ENCODE assay signal across 8 cellular contexts in genomic region chr16:84820305-84820684, GRCh38. TPM values are rescaled to one million over a fixed set of nuclear protein-coding genes. Genes with fewer than 3 reads are reported as not detected.
DNase-seq lines count a peak whose midpoint lies in the region; ATAC-seq lines count a peak whose summit lies in the region.

No MANE protein-coding gene starts in this region.

- no peaks in the 10 kb centered on the region for H3K9me3 Mint-ChIP-seq in activated T-helper 17 cell treated with anti-CD3 and anti-CD28 coated beads, Interleukin-2, amount 50 U/mL, for 72 hours
- no peaks in the 10 kb centered on the region for H3K9me3 Mint-ChIP-seq in immature natural killer cell
- H3K9me3 Mint-ChIP-seq in stimulated activated memory B cell treated with anti-CD40 and anti-IgM and Interleukin-4, amounts not matched to agents 10 μg/mL and 1 μg/mL and 100 μg/mL, for 72 hours: peaks cover 2% of the 10 kb centered on the region

- H3K4me3 Mint-ChIP-seq in activated T-helper 17 cell treated with anti-CD3 and anti-CD28 coated beads, Interleukin-2, amount 50 U/mL, for 72 hours: peak overlapping the region; percentile 81
- H3K4me3 Mint-ChIP-seq in immature natural killer cell: peak overlapping the region; percentile 68 to 79 (median 77)
- H3K4me3 Mint-ChIP-seq in stimulated activated memory B cell treated with anti-CD40 and anti-IgM and Interleukin-4, amounts not matched to agents 10 μg/mL and 1 μg/mL and 100 μg/mL, for 72 hours: peak overlapping the region; percentile 6

- no peak for ATAC-seq in activated T-helper 17 cell treated with anti-CD3 and anti-CD28 coated beads, Interleukin-2, amount 50 U/mL, for 72 hours (replicated peaks)
- no peak for ATAC-seq in stimulated activated memory B cell treated with anti-CD40 and anti-IgM and Interleukin-4, amounts not matched to agents 10 μg/mL and 1 μg/mL and 100 μg/mL, for 72 hours
- no peak for ATAC-seq in HG02623 (IDR thresholded peaks at IDR 0.05; ENCODE audit: unreplicated experiment)

- H3K27ac Mint-ChIP-seq in activated T-helper 17 cell treated with anti-CD3 and anti-CD28 coated beads, Interleukin-2, amount 50 U/mL, for 72 hours: no peak overlapping the region
- peak overlapping the region in 1 of 6 donors; percentile 61 for H3K27ac Mint-ChIP-seq in immature natural killer cell
- H3K27ac Mint-ChIP-seq in stimulated activated memory B cell treated with anti-CD40 and anti-IgM and Interleukin-4, amounts not matched to agents 10 μg/mL and 1 μg/mL and 100 μg/mL, for 72 hours: no peak overlapping the region

- peaks cover 20% of the 10 kb centered on the region for H3K4me1 Mint-ChIP-seq in activated T-helper 17 cell treated with anti-CD3 and anti-CD28 coated beads, Interleukin-2, amount 50 U/mL, for 72 hours
- peaks cover 9 to 10% of the 10 kb centered on the region in 2 donors for H3K4me1 Mint-ChIP-seq in immature natural killer cell
- H3K4me1 Mint-ChIP-seq in stimulated activated memory B cell treated with anti-CD40 and anti-IgM and Interleukin-4, amounts not matched to agents 10 μg/mL and 1 μg/mL and 100 μg/mL, for 72 hours: peaks cover 12% of the 10 kb centered on the region

- H3K27me3 Mint-ChIP-seq in activated T-helper 17 cell treated with anti-CD3 and anti-CD28 coated beads, Interleukin-2, amount 50 U/mL, for 72 hours: peaks cover 10% of the 10 kb centered on the region
- H3K27me3 Mint-ChIP-seq in immature natural killer cell (ENCODE audit: low read depth in 3 of 3): peaks cover 1 to 23% (median 4%) of the 10 kb centered on the region in 3 donors
- peaks cover 82% of the 10 kb centered on the region for H3K27me3 Mint-ChIP-seq in stimulated activated memory B cell treated with anti-CD40 and anti-IgM and Interleukin-4, amounts not matched to agents 10 μg/mL and 1 μg/mL and 100 μg/mL, for 72 hours

- no peaks in the 10 kb centered on the region for H3K36me3 Mint-ChIP-seq in activated T-helper 17 cell treated with anti-CD3 and anti-CD28 coated beads, Interleukin-2, amount 50 U/mL, for 72 hours (ENCODE audit: low read depth)
- H3K36me3 Mint-ChIP-seq in immature natural killer cell: no peaks in the 10 kb centered on the region
- H3K36me3 Mint-ChIP-seq in stimulated activated memory B cell treated with anti-CD40 and anti-IgM and Interleukin-4, amounts not matched to agents 10 μg/mL and 1 μg/mL and 100 μg/mL, for 72 hours: no peaks in the 10 kb centered on the region

- peak; percentile 36 for DNase-seq in DMS53 (lab: John Stamatoyannopoulos, UW)
- DNase-seq in DMS53 treated with DMSO at 0.1 percent for 48 hours (lab: John Stamatoyannopoulos, UW; ENCODE audit: unreplicated experiment): no peak
- DNase-seq in immature natural killer cell: no peak
- no peak for DNase-seq in NCI-H524 treated with DMSO at 0.1 percent for 48 hours (lab: John Stamatoyannopoulos, UW)
- DNase-seq in NCI-H2171 treated with DMSO at 0.1 percent for 48 hours (lab: John Stamatoyannopoulos, UW): no peak

RNA-seq across cellular contexts. Expression of gene CRISPLD2, which starts 0.5 kb away (rescaled TPM):
- under 1 TPM; 0.30 to 0.66 TPM for total RNA-seq in activated T-helper 17 cell treated with anti-CD3 and anti-CD28 coated beads, Interleukin-2, amount 50 U/mL, for 72 hours
- polyA plus RNA-seq in immature natural killer cell: under 1 TPM; 0.05 to 0.24 (median 0.09) TPM

Comparison
In these comparisons a context has a peak if more than half of its experiments do, and no peak if none do; other contexts are left out.
1. H3K4me3 Mint-ChIP-seq: peak in every context shown above with its lines; median percentile 81 in activated T-helper 17 cell treated with anti-CD3 and anti-CD28 coated beads, Interleukin-2, amount 50 U/mL, for 72 hours; 77 in immature natural killer cell; 6 in stimulated activated memory B cell treated with anti-CD40 and anti-IgM and Interleukin-4, amounts not matched to agents 10 μg/mL and 1 μg/mL and 100 μg/mL, for 72 hours.